In genomic region chr19:55623130-55623868, GRCh38 we compare ENCODE assay signal across 10 cellular contexts. TPM values are rescaled to one million over a fixed set of nuclear protein-coding genes. Genes with fewer than 3 reads are reported as not detected.
DNase-seq lines count a peak whose midpoint lies in the region; ATAC-seq and TF ChIP-seq lines count a peak whose summit lies in the region.
"Had no signal": no experiment of that assay in that cellular context is flagged by ENCODE, and none has a peak within 500 bp of the region (broad histone marks: within the 10 kb centered on the region; RNA-seq: fewer than 3 reads in every experiment).

No MANE protein-coding gene starts in this region.

- intact Hi-C loops in activated B cell treated with CpG ODN at 0.5 μM for 24 hours (cut with micrococcal nuclease): no loop called here
- intact Hi-C loops in left colon (cut with DNase I, micrococcal nuclease): no loop called here

- no peaks in the 10 kb centered on the region for H3K27me3 ChIP-seq in iPS-20b (ENCODE audit: insufficient read depth, low read length)
- H3K27me3 ChIP-seq in stomach smooth muscle (ENCODE audit: control insufficient read depth in 1 of 2, insufficient read depth in 2 of 2, low read length in 2 of 2): no peaks in the 10 kb centered on the region

- H3K9ac ChIP-seq in iPS-20b (ENCODE audit: low read depth, low read length) (no peak overlapping the region), stomach smooth muscle (ENCODE audit: low read length in 2 of 2) (no peak overlapping the region)

- no peak for TF ChIP-seq CTCF in activated B cell treated with CpG ODN at 0.5 μM for 24 hours (IDR thresholded peaks at IDR 0.05)

- peak overlapping the region; percentile 97 for H3K27ac Mint-ChIP-seq in activated B cell treated with CpG ODN at 0.5 μM for 24 hours

- CTCF ChIA-PET in activated B cell treated with CpG ODN at 0.5 μM for 24 hours (lab: Charles Lee): interaction anchor here (1.8 kb wide), 1 partner anchor 8 kb away, joined by 4 read pairs; no protein-coding TSS in a partner anchor

- H3K4me1 ChIP-seq in iPS-20b (ENCODE audit: insufficient read depth, low read length): no peaks in the 10 kb centered on the region
- peaks cover 3% of the 10 kb centered on the region for H3K4me1 ChIP-seq in stomach smooth muscle (ENCODE audit: control insufficient read depth, insufficient read depth, low read length)

- no peak for DNase-seq in activated T-cell treated with anti-CD3 and anti-CD28 coated beads, Interleukin-2, amount 50 U/mL, for 4 hours
- DNase-seq in activated T-cell treated with anti-CD3 and anti-CD28 coated beads, Interleukin-2, amount 50 U/mL, for 1 hour: no peak
- no peak for DNase-seq in activated B cell treated with CpG ODN at 0.5 μM for 24 hours
- no peak for DNase-seq in SHP77 (lab: John Stamatoyannopoulos, UW)
- no peak for DNase-seq in left colon
- no peak for DNase-seq in activated CD8-positive, alpha-beta memory T cell treated with anti-CD3 and anti-CD28 coated beads, Interleukin-2, amount 50 U/mL, for 4 hours
- DNase-seq: foreskin melanocyte, NCI-H1105 treated with DMSO at 0.1 percent for 48 hours had no signal

- H3K4me3 Mint-ChIP-seq in activated T-cell treated with anti-CD3 and anti-CD28 coated beads, Interleukin-2, amount 50 U/mL, for 4 hours: peak overlapping the region; percentile 87
- H3K4me3 Mint-ChIP-seq in activated B cell treated with CpG ODN at 0.5 μM for 24 hours: no peak overlapping the region

- peaks cover 53% of the 10 kb centered on the region for H3K4me1 Mint-ChIP-seq in activated T-cell treated with anti-CD3 and anti-CD28 coated beads, Interleukin-2, amount 50 U/mL, for 4 hours (ENCODE audit: low read depth)
- H3K4me1 Mint-ChIP-seq in activated B cell treated with CpG ODN at 0.5 μM for 24 hours: peaks cover 17% of the 10 kb centered on the region

- H3K36me3 ChIP-seq in iPS-20b (ENCODE audit: insufficient read depth, low read depth, low read length) (peaks cover 10% of the 10 kb centered on the region), stomach smooth muscle (ENCODE audit: control insufficient read depth in 2 of 2, insufficient read depth in 2 of 2, low read length in 2 of 2) (peaks cover 0 to 3% of the 10 kb centered on the region in 2 donors)

- H3K9me3 ChIP-seq in iPS-20b (ENCODE audit: insufficient read depth, low read depth, low read length): no peaks in the 10 kb centered on the region
- no peaks in the 10 kb centered on the region for H3K9me3 ChIP-seq in stomach smooth muscle (ENCODE audit: control insufficient read depth in 2 of 2, low read length in 2 of 2)

- POLR2A ChIA-PET in activated B cell treated with CpG ODN at 0.5 μM for 24 hours (lab: Charles Lee): interaction anchor here (0.5 to 4.0 kb wide), 10 partner anchors 11 to 146 kb away, joined by 3 to 53 read pairs (median 12); partner anchors contain the start of genes CCDC106, FIZ1, U2AF2 and ZNF524

- H3K27me3 Mint-ChIP-seq in activated T-cell treated with anti-CD3 and anti-CD28 coated beads, Interleukin-2, amount 50 U/mL, for 4 hours (ENCODE audit: low read depth): no peaks in the 10 kb centered on the region
- H3K27me3 Mint-ChIP-seq in activated B cell treated with CpG ODN at 0.5 μM for 24 hours: no peaks in the 10 kb centered on the region

- H3K27ac ChIP-seq in iPS-20b (ENCODE audit: low read length) (no peak overlapping the region), stomach smooth muscle (ENCODE audit: low read length) (peak overlapping the region; percentile 86)

- peaks cover 4% of the 10 kb centered on the region for H3K36me3 Mint-ChIP-seq in activated T-cell treated with anti-CD3 and anti-CD28 coated beads, Interleukin-2, amount 50 U/mL, for 4 hours (ENCODE audit: insufficient read depth)
- peaks cover 14% of the 10 kb centered on the region for H3K36me3 Mint-ChIP-seq in activated B cell treated with CpG ODN at 0.5 μM for 24 hours (ENCODE audit: low read depth)

- H3K9me3 Mint-ChIP-seq in activated T-cell treated with anti-CD3 and anti-CD28 coated beads, Interleukin-2, amount 50 U/mL, for 4 hours: no peaks in the 10 kb centered on the region
- no peaks in the 10 kb centered on the region for H3K9me3 Mint-ChIP-seq in activated B cell treated with CpG ODN at 0.5 μM for 24 hours

- no peak for ATAC-seq in activated T-cell treated with anti-CD3 and anti-CD28 coated beads, Interleukin-2, amount 50 U/mL, for 4 hours
- no peak for ATAC-seq in activated B cell treated with CpG ODN at 0.5 μM for 24 hours (ENCODE audit: low read depth)
- ATAC-seq in left colon: no peak

- H3K4me3 ChIP-seq in iPS-20b (ENCODE audit: low read length) (peak overlapping the region; percentile 49; the same call in 1 of the 2 replicates), stomach smooth muscle (ENCODE audit: low read length in 2 of 2) (no peak overlapping the region)

RNA-seq across cellular contexts. Expression of gene ZNF784, which starts 1.1 kb away (rescaled TPM):
- 1 to 10 TPM; 3.3 to 3.4 (median 3.4) TPM for total RNA-seq in activated T-cell treated with anti-CD3 and anti-CD28 coated beads, Interleukin-2, amount 50 U/mL, for 4 hours
- 8.7 and 8.9 TPM in 2 replicates for total RNA-seq in activated B cell treated with CpG ODN at 0.5 μM for 24 hours
- total RNA-seq in left colon: 10 to 100 TPM in 1 of 2 donors, 1 to 10 TPM in 1; 8.6 to 11.6 TPM

RNA-seq across cellular contexts. Expression of gene ZNF580, which starts 17.5 kb away (rescaled TPM):
- 10 to 100 TPM; 27.1 to 31.5 (median 28.5) TPM for total RNA-seq in activated T-cell treated with anti-CD3 and anti-CD28 coated beads, Interleukin-2, amount 50 U/mL, for 4 hours
- total RNA-seq in activated B cell treated with CpG ODN at 0.5 μM for 24 hours (55.0 and 81.2 TPM in 2 replicates), left colon (10 to 100 TPM; 22.5 to 23.3 TPM)

RNA-seq across cellular contexts. Expression of gene ZNF865, which starts 17.9 kb away (rescaled TPM):
- 10 to 100 TPM; 14.5 to 15.9 (median 15.4) TPM for total RNA-seq in activated T-cell treated with anti-CD3 and anti-CD28 coated beads, Interleukin-2, amount 50 U/mL, for 4 hours
- total RNA-seq in activated B cell treated with CpG ODN at 0.5 μM for 24 hours: 17.2 and 18.9 TPM in 2 replicates
- 10 to 100 TPM; 13.0 to 13.6 TPM for total RNA-seq in left colon

RNA-seq across cellular contexts. Expression of gene ZNF581, which starts 20.1 kb away (rescaled TPM):
- 10 to 100 TPM; 46.2 to 54.1 (median 52.7) TPM for total RNA-seq in activated T-cell treated with anti-CD3 and anti-CD28 coated beads, Interleukin-2, amount 50 U/mL, for 4 hours
- total RNA-seq in activated B cell treated with CpG ODN at 0.5 μM for 24 hours (42.7 and 46.5 TPM in 2 replicates), left colon (10 to 100 TPM; 15.2 to 18.7 TPM)

RNA-seq across cellular contexts. Expression of gene ZNF524, which starts 23.2 kb away (rescaled TPM):
- 10 to 100 TPM; 12.5 to 12.6 (median 12.6) TPM for total RNA-seq in activated T-cell treated with anti-CD3 and anti-CD28 coated beads, Interleukin-2, amount 50 U/mL, for 4 hours
- total RNA-seq in activated B cell treated with CpG ODN at 0.5 μM for 24 hours: 12.6 and 16.1 TPM in 2 replicates
- 10 to 100 TPM; 26.6 to 36.4 TPM for total RNA-seq in left colon
